1 cellular context compared by ENCODE assay signal in the genomic region with DNA sequence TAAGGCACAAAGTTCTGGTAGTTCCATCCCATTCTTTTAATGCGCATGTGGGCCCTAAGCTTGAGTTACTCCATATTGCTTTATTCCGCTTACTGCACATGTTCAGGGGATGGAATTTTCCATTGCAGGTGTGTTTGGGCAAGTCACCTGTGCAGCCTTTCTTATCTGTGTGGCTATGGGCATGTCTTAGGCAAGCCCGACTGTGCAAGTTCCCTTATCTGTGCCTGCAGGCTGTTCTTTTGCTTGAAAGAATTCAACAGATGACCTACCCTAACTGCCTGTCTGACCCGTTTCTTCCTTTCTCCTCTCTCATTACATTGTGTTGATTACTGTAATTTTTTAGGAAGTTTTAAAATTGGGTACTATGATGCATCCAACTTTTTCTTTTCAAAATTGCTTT.
TF ChIP-seq lines count a peak whose summit lies in the region.

No MANE protein-coding gene starts in this region.

TF ChIP-seq in H1, 55 proteins besides CTCF, POLR2A, EP300 and RAD21:
- TF ChIP-seq SIRT6 (IDR thresholded peaks at IDR 0.05; ENCODE audit: low read length) (no peak), SRF (IDR thresholded peaks at IDR 0.05; ENCODE audit: low read depth, low read length) (no peak), CBX8 (IDR thresholded peaks at IDR 0.05; ENCODE audit: borderline replicate concordance, low read depth, low read length) (no peak), MAX (IDR thresholded peaks at IDR 0.05) (no peak), SP4 (IDR thresholded peaks at IDR 0.05; ENCODE audit: low read length) (no peak), KDM1A (IDR thresholded peaks at IDR 0.05; ENCODE audit: borderline replicate concordance, low read length) (no peak), SUZ12 (IDR thresholded peaks at IDR 0.05; ENCODE audit: low read length) (no peak), TAF7 (optimal IDR thresholded peaks at IDR 0.05; ENCODE audit: borderline replicate concordance, low read depth, low read length) (no peak)
